In genomic region chr13:98809345-98809777, GRCh38 we compare ENCODE assay signal across 25 cellular contexts. TPM values are rescaled to one million over a fixed set of nuclear protein-coding genes. Genes with fewer than 3 reads are reported as not detected.
"Had no signal": no experiment of that assay in that cellular context is flagged by ENCODE, and none has a peak within 500 bp of the region (broad histone marks: within the 10 kb centered on the region; RNA-seq: fewer than 3 reads in every experiment).

No MANE protein-coding gene starts in this region.

- H3K27ac Mint-ChIP-seq: IgD-negative memory B cell had no signal

- H3K27ac ChIP-seq: KMS-11, SJSA1, SK-N-MC had no signal

- H3K4me3 Mint-ChIP-seq: IgD-negative memory B cell had no signal

- H3K4me1 Mint-ChIP-seq: IgD-negative memory B cell had no signal

- H3K9me3 ChIP-seq: SJSA1 had no signal

- ATAC-seq: K562 had no signal

- H3K4me3 ChIP-seq: K562, SJSA1, SK-N-MC had no signal

- H3K9ac ChIP-seq: KMS-11 had no signal

- H3K27me3 ChIP-seq: SJSA1 had no signal

- DNase-seq: Kasumi-1, MM.1S, NCI-H1092 treated with DMSO at 0.1 percent for 48 hours, NCI-H1436, NCI-H187, NCI-H2029, NCI-H2081 treated with DMSO at 0.1 percent for 48 hours, NCI-H2171, NCI-H226, NCI-H446, NCI-H510A, NCI-H524 treated with DMSO at 0.1 percent for 48 hours, NCI-H69, NCI-H774, Right ventricle myocardium superior, RPMI8226, SIG-M5 had no signal

- FAIRE-seq: K562, RCC 7860 had no signal

- H3K27me3 Mint-ChIP-seq: IgD-negative memory B cell had no signal

- H3K4me2 ChIP-seq: KMS-11 had no signal

RNA-seq across cellular contexts. Expression of gene SLC15A1, which starts 56.9 kb away (rescaled TPM):
- total RNA-seq: HT1080, K562, M059J, Right ventricle myocardium superior, SJSA1 had no signal
- polyA plus RNA-seq: IgD-negative memory B cell, K562 had no signal
